Comparison of ENCODE assay signal across 1 cellular context in the genomic region with DNA sequence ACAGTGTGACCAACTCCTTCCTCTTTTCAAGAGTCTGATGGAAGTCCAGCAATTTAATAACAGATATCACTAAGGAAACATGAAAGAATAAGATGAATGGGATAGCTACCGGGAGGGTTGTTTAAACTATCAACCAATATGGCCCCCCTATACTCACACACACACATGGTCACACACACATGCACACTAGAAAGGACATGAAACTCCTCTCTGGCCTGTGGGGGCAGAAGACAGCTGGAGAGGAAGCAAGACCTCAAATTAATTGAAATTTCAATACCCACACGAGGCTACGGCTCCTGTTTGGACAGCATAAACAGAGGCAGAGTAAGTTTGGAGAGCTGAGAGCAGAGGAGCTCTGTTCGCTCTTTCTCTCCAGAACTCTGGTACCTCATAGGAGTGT.
TF ChIP-seq lines count a peak whose summit lies in the region.

No MANE protein-coding gene starts in this region.

TF ChIP-seq in GM12878, 131 proteins besides CTCF, POLR2A, EP300 and RAD21:
- TF ChIP-seq PAX5 (IDR thresholded peaks at IDR 0.05; ENCODE audit: borderline replicate concordance, low read depth, low read length) (no peak), SP1 (IDR thresholded peaks at IDR 0.05; ENCODE audit: low read depth, low read length) (no peak), IKZF2 (IDR thresholded peaks at IDR 0.05) (no peak), YY1 (IDR thresholded peaks at IDR 0.05; ENCODE audit: low read depth, low read length) (peak; percentile 71)
